ENCODE assay signal across 2 cellular contexts in genomic region chr9:136525841-136526499, GRCh38.
TF ChIP-seq lines count a peak whose summit lies in the region.

No MANE protein-coding gene starts in this region.

TF ChIP-seq in Ishikawa, 13 proteins besides CTCF, POLR2A, EP300 and RAD21 (continued from another document):
- TF ChIP-seq NFIC (IDR thresholded peaks at IDR 0.05) (peak; percentile 84), EGR1 (IDR thresholded peaks at IDR 0.05) (peak; percentile 38; the same call in 1 of the 2 replicates), ZBTB7A (IDR thresholded peaks at IDR 0.05; ENCODE audit: low read depth) (peak; percentile 67), CREB1 (IDR thresholded peaks at IDR 0.05; ENCODE audit: low read depth) (no peak), TCF12 (IDR thresholded peaks at IDR 0.05; ENCODE audit: low read depth) (peak; percentile 95), YY1 (IDR thresholded peaks at IDR 0.05; ENCODE audit: low read depth) (peak; percentile 65; the same call in 1 of the 2 replicates), REST (IDR thresholded peaks at IDR 0.05; ENCODE audit: low read depth) (no peak), CEBPB (IDR thresholded peaks at IDR 0.05) (no peak; the same call in 1 of the 2 replicates), MAX (IDR thresholded peaks at IDR 0.05) (peak; percentile 83), TEAD4 (IDR thresholded peaks at IDR 0.05) (peak; percentile 66)

TF ChIP-seq in HepG2, 621 proteins besides CTCF, POLR2A, EP300 and RAD21 (continues in another document):
- no peak for TF ChIP-seq PAXIP1 (CRISPR knock-in tag; conservative IDR thresholded peaks at IDR 0.05)
- no peak for TF ChIP-seq DBP (CRISPR knock-in tag; IDR thresholded peaks at IDR 0.05; ENCODE audit: not compliant biosample characterization)
- TF ChIP-seq ATM (IDR thresholded peaks at IDR 0.05; ENCODE audit: borderline replicate concordance), result no peak
- TF ChIP-seq DNMT1 (CRISPR knock-in tag; IDR thresholded peaks at IDR 0.05), result 0 out of 2 replicates have a peak, but pooled peaks have one; percentile 36
- TF ChIP-seq ZBTB7B (CRISPR knock-in tag; IDR thresholded peaks at IDR 0.05), result peak; percentile 46; the same call in 1 of the 2 replicates
- TF ChIP-seq SOX5 (CRISPR knock-in tag; IDR thresholded peaks at IDR 0.05; ENCODE audit: borderline replicate concordance), result peak; percentile 31; the same call in 1 of the 2 replicates
- TF ChIP-seq LBX2 (CRISPR knock-in tag; IDR thresholded peaks at IDR 0.05; ENCODE audit: borderline replicate concordance), result no peak
- TF ChIP-seq ZIK1 (CRISPR knock-in tag; IDR thresholded peaks at IDR 0.05; ENCODE audit: borderline replicate concordance, low read depth), result no peak
- TF ChIP-seq ZNF543 (CRISPR knock-in tag; IDR thresholded peaks at IDR 0.05), result no peak
- peak; percentile 58 for TF ChIP-seq HNRNPLL (IDR thresholded peaks at IDR 0.05; ENCODE audit: low read depth, low read length, poor library complexity, severe bottlenecking)
- no peak for TF ChIP-seq PLRG1 (conservative IDR thresholded peaks at IDR 0.05)
- no peak for TF ChIP-seq ZNF776 (CRISPR knock-in tag; IDR thresholded peaks at IDR 0.05)
- TF ChIP-seq ZNF230 (CRISPR knock-in tag; IDR thresholded peaks at IDR 0.05), result no peak
- no peak for TF ChIP-seq HDAC6 (IDR thresholded peaks at IDR 0.05; ENCODE audit: low read depth, low read length)
- no peak for TF ChIP-seq ZNF674 (CRISPR knock-in tag; IDR thresholded peaks at IDR 0.05; ENCODE audit: low read depth)
- no peak for TF ChIP-seq HIC2 (CRISPR knock-in tag; IDR thresholded peaks at IDR 0.05; ENCODE audit: low read depth)
- TF ChIP-seq PTBP1 (IDR thresholded peaks at IDR 0.05; ENCODE audit: low read depth, low read length, poor library complexity, severe bottlenecking), result peak; percentile 42
- TF ChIP-seq SRSF9 (IDR thresholded peaks at IDR 0.05; ENCODE audit: borderline replicate concordance, insufficient read depth, low read depth, low read length, poor library complexity, severe bottlenecking), result no peak
- 0 out of 2 replicates have a peak, but pooled peaks have one; percentile 24 for TF ChIP-seq SP4 (CRISPR knock-in tag; IDR thresholded peaks at IDR 0.05)
- TF ChIP-seq ZNF44 (CRISPR knock-in tag; IDR thresholded peaks at IDR 0.05), result no peak
- TF ChIP-seq ESRRA (CRISPR knock-in tag; IDR thresholded peaks at IDR 0.05; ENCODE audit: low read depth), result no peak
- TF ChIP-seq ZNF383 (CRISPR knock-in tag; IDR thresholded peaks at IDR 0.05; ENCODE audit: borderline replicate concordance), result no peak
- TF ChIP-seq ZNF143 (CRISPR knock-in tag; IDR thresholded peaks at IDR 0.05), result no peak
- no peak for TF ChIP-seq NR2C2 (CRISPR knock-in tag; IDR thresholded peaks at IDR 0.05; ENCODE audit: borderline replicate concordance)
- TF ChIP-seq ZBTB39 (CRISPR knock-in tag; IDR thresholded peaks at IDR 0.05), result no peak
- peak; percentile 68 for TF ChIP-seq XRCC5 (optimal IDR thresholded peaks at IDR 0.05; ENCODE audit: low read length)
- no peak for TF ChIP-seq GATA4 (IDR thresholded peaks at IDR 0.05; ENCODE audit: borderline replicate concordance, low read depth)
- no peak for TF ChIP-seq ZGPAT (CRISPR knock-in tag; IDR thresholded peaks at IDR 0.05)
- peak; percentile 51; the same call in 1 of the 2 replicates for TF ChIP-seq ZNF687 (CRISPR knock-in tag; IDR thresholded peaks at IDR 0.05)
- TF ChIP-seq HOXA7 (CRISPR knock-in tag; IDR thresholded peaks at IDR 0.05), result no peak
- TF ChIP-seq MYC (CRISPR knock-in tag; IDR thresholded peaks at IDR 0.05; ENCODE audit: borderline replicate concordance), result 0 out of 2 replicates have a peak, but pooled peaks have one; percentile 31
- peak; percentile 67; the same call in 1 of the 2 replicates for TF ChIP-seq PATZ1 (CRISPR knock-in tag; IDR thresholded peaks at IDR 0.05)
- no peak for TF ChIP-seq ZNF333 (CRISPR knock-in tag; IDR thresholded peaks at IDR 0.05; ENCODE audit: borderline replicate concordance)
- no peak for TF ChIP-seq ATF2 (CRISPR knock-in tag; IDR thresholded peaks at IDR 0.05)
- TF ChIP-seq ZNF460 (CRISPR knock-in tag; IDR thresholded peaks at IDR 0.05; ENCODE audit: borderline replicate concordance), result no peak
- TF ChIP-seq TMF1 (CRISPR knock-in tag; IDR thresholded peaks at IDR 0.05; ENCODE audit: low read depth), result 0 out of 2 replicates have a peak, but pooled peaks have one; percentile 33
- TF ChIP-seq THAP11 (CRISPR knock-in tag; IDR thresholded peaks at IDR 0.05), result no peak
- TF ChIP-seq ZNF121 (CRISPR knock-in tag; IDR thresholded peaks at IDR 0.05), result peak; percentile 65
- 0 out of 2 replicates have a peak, but pooled peaks have one; percentile 27 for TF ChIP-seq ZNF772 (CRISPR knock-in tag; IDR thresholded peaks at IDR 0.05)
